8 cellular contexts compared by ENCODE assay signal in genomic region chr6:75204222-75204958, GRCh38. TPM values are rescaled to one million over a fixed set of nuclear protein-coding genes. Genes with fewer than 3 reads are reported as not detected.
DNase-seq lines count a peak whose midpoint lies in the region; ATAC-seq and TF ChIP-seq lines count a peak whose summit lies in the region.

No MANE protein-coding gene starts in this region.

- H3K27ac ChIP-seq in breast epithelium, result peak overlapping the region; percentile 79 to 90

- H3K4me1 ChIP-seq in breast epithelium, result peaks cover 0 to 4% of the 10 kb centered on the region in 2 donors
- H3K4me1 ChIP-seq in iPS-15b (ENCODE audit: control insufficient read depth, insufficient read depth, low read length), result peaks cover 14% of the 10 kb centered on the region

- intact Hi-C loops in breast epithelium (cut with DNase I; ENCODE audit: low total_unique reads), result loop anchor here (10.0 kb wide), 1 partner anchor 1110 kb away; no protein-coding TSS in a partner anchor

- TF ChIP-seq CTCF in breast epithelium (IDR thresholded peaks at IDR 0.05), result peak; percentile 55 to 73 (median 69)

- DNase-seq in DMS53 treated with DMSO at 0.1 percent for 48 hours (lab: John Stamatoyannopoulos, UW; ENCODE audit: unreplicated experiment) (peak; percentile 86), HuH-7 (ENCODE audit: low spot score) (peak; percentile 88), RPMI7951 (ENCODE audit: low read depth) (peak; percentile 89), breast epithelium (ENCODE audit: low spot score in 2 of 2) (peak; percentile 61 to 77), renal cortical epithelial cell (ENCODE audit: low read depth) (peak; percentile 74), cerebellar nuclear complex (lab: John Stamatoyannopoulos, UW) (no peak)

- H3K27me3 ChIP-seq in breast epithelium (peaks cover 0 to 22% of the 10 kb centered on the region in 2 donors), iPS-15b (ENCODE audit: control insufficient read depth, insufficient read depth, low read length) (peaks cover 90% of the 10 kb centered on the region)

- H3K4me3 ChIP-seq in breast epithelium (peak overlapping the region; percentile 61 to 78 (median 64)), iPS-15b (ENCODE audit: low read depth, low read length) (peak overlapping the region; percentile 53)

- H3K9me3 ChIP-seq in breast epithelium, result no peaks in the 10 kb centered on the region
- no peaks in the 10 kb centered on the region for H3K9me3 ChIP-seq in iPS-15b (ENCODE audit: control insufficient read depth, insufficient read depth, low read length)

- TF ChIP-seq POLR2A in breast epithelium (IDR thresholded peaks at IDR 0.05), result no peak

- H3K36me3 ChIP-seq in breast epithelium (no peaks in the 10 kb centered on the region), iPS-15b (ENCODE audit: control insufficient read depth, insufficient read depth, low read length) (no peaks in the 10 kb centered on the region)

- H3K9ac ChIP-seq in iPS-15b (ENCODE audit: low read depth, low read length), result peak overlapping the region; percentile 8

- no peak for ATAC-seq in GM21529 (IDR thresholded peaks at IDR 0.05; ENCODE audit: unreplicated experiment)

RNA-seq across cellular contexts. Expression of gene COL12A1, which starts 1.5 kb away (rescaled TPM):
- total RNA-seq in RPMI7951 (2014; rRNA removed; shearing (Covaris generic)), result 25.9 and 28.7 TPM in 2 replicates
- 100 to 1,000 TPM in 2 of 3 donors, 10 to 100 TPM in 1; 90.9 to 441 (median 281) TPM for total RNA-seq in breast epithelium
- total RNA-seq in renal cortical epithelial cell, result 43.8 and 44.6 TPM in 2 replicates

RNA-seq across cellular contexts. Expression of gene COX7A2, which starts 39.2 kb away (rescaled TPM):
- total RNA-seq in RPMI7951 (2014; rRNA removed; shearing (Covaris generic)), result 406 and 478 TPM in 2 replicates
- total RNA-seq in breast epithelium, result 100 to 1,000 TPM; 171 to 206 (median 204) TPM
- total RNA-seq in renal cortical epithelial cell, result 70.5 and 352 TPM in 2 replicates

Comparison
In these comparisons a context has a peak if more than half of its experiments do, and no peak if none do; other contexts are left out.
1. DNase-seq: peak in DMS53 treated with DMSO at 0.1 percent for 48 hours (single experiment), HuH-7 (single experiment), RPMI7951 (single experiment), breast epithelium (2 of 2) and renal cortical epithelial cell (single experiment); none in cerebellar nuclear complex (0 of 2).